ENCODE assay signal across 19 cellular contexts in the genomic region with DNA sequence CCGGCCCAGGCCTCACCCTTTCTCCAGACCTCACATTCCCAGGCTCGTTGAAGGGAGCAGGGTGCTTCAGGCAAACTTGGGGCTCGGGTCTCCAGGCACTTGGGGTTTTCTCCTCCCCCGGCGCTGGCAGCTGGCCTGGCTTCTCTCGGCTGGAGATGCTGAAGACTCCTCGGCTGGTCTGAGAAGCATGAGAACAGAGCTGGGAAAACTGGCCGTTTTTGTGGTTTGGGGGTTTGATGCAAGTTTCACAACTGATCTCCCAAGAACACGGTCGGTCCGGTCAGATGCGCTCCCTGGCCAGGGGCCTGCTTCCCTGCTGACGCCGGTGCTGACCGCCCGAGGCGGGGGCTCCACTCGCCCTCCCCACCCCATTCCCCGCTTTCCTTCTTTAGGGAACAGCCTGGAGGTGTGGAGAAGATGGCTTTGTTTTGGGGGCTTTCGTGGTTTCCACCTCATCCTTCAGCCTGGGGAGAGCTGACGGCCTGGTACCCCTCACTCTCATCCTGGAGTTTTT. TPM values are rescaled to one million over a fixed set of nuclear protein-coding genes. Genes with fewer than 3 reads are reported as not detected.
DNase-seq lines count a peak whose midpoint lies in the region; ATAC-seq and TF ChIP-seq lines count a peak whose summit lies in the region.
"Had no signal": no experiment of that assay in that cellular context is flagged by ENCODE, and none has a peak within 500 bp of the region (broad histone marks: within the 10 kb centered on the region; RNA-seq: fewer than 3 reads in every experiment).

No MANE protein-coding gene starts in this region.

- H4K20me1 ChIP-seq in neural progenitor cell (ENCODE audit: low read depth): no peaks in the 10 kb centered on the region

- H3K9me3 ChIP-seq in neural progenitor cell (ENCODE audit: low read depth): no peaks in the 10 kb centered on the region
- H3K9me3 ChIP-seq: HAP-1 had no signal

- H3K9me3 Mint-ChIP-seq in CD14-positive monocyte (no peaks in the 10 kb centered on the region), neural progenitor cell (no peaks in the 10 kb centered on the region)
- H3K9me3 Mint-ChIP-seq: CD4-positive, alpha-beta T cell had no signal

- H3K27me3 ChIP-seq in neural progenitor cell: no peaks in the 10 kb centered on the region
- H3K27me3 ChIP-seq in foreskin keratinocyte: no peaks in the 10 kb centered on the region

- H3F3A ChIP-seq in neural progenitor cell (ENCODE audit: low read depth): no peaks in the 10 kb centered on the region

- no peak for TF ChIP-seq CTCF in CD14-positive monocyte (IDR thresholded peaks at IDR 0.05)
- no peak for TF ChIP-seq CTCF in neural progenitor cell (IDR thresholded peaks at IDR 0.05)
- no peak for TF ChIP-seq CTCF in foreskin keratinocyte (conservative IDR thresholded peaks at IDR 0.05)

- H3K36me3 Mint-ChIP-seq in CD14-positive monocyte (peaks cover 0 to 4% of the 10 kb centered on the region in 2 donors), neural progenitor cell (no peaks in the 10 kb centered on the region)

- DNase-seq in CD14-positive monocyte (ENCODE audit: low spot score) (no peak), MV-4-11 (lab: John Stamatoyannopoulos, UW) (peak; percentile 91), SKM-1 (lab: John Stamatoyannopoulos, UW; ENCODE audit: unreplicated experiment) (peak; percentile 53), neural progenitor cell (ENCODE audit: low spot score) (no peak), HuH-7 (ENCODE audit: low spot score) (no peak), DMS 273 treated with DMSO at 0.1 percent for 48 hours (lab: John Stamatoyannopoulos, UW) (no peak), foreskin keratinocyte (no peak)
- DNase-seq: CD4-positive, alpha-beta T cell; DMS53; KBM-7; NCI-H1105 treated with DMSO at 0.1 percent for 48 hours; NCI-H187; NCI-H446; NCI-H69; T-helper 17 cell had no signal

- peaks cover 71% of the 10 kb centered on the region for H3K4me1 Mint-ChIP-seq in CD14-positive monocyte
- peaks cover 3% of the 10 kb centered on the region for H3K4me1 Mint-ChIP-seq in neural progenitor cell

- no peak overlapping the region for H3K27ac ChIP-seq in neural progenitor cell
- H3K27ac ChIP-seq in foreskin keratinocyte: no peak overlapping the region

- no peak overlapping the region for H3K9ac ChIP-seq in neural progenitor cell

- no peak overlapping the region for H3K4me3 ChIP-seq in neural progenitor cell
- H3K4me3 ChIP-seq: HAP-1 had no signal

- intact Hi-C loops in CD14-positive monocyte (cut with micrococcal nuclease): no loop called here

- H3K4me2 ChIP-seq in neural progenitor cell: no peak overlapping the region

- H3K27ac Mint-ChIP-seq in CD14-positive monocyte: peak overlapping the region in 5 of 7 donors; percentile 30 to 90 (median 85)
- H3K27ac Mint-ChIP-seq in neural progenitor cell: no peak overlapping the region
- H3K27ac Mint-ChIP-seq: CD4-positive, alpha-beta T cell; T-helper 17 cell had no signal

- H2AFZ ChIP-seq in neural progenitor cell (replicated peaks): peak overlapping the region; percentile 17

- no peaks in the 10 kb centered on the region for H3K79me2 ChIP-seq in neural progenitor cell (ENCODE audit: low read depth)

- peak overlapping the region; percentile 20 to 46 for H3K4me3 Mint-ChIP-seq in CD14-positive monocyte
- H3K4me3 Mint-ChIP-seq in neural progenitor cell: no peak overlapping the region
- H3K4me3 Mint-ChIP-seq: CD4-positive, alpha-beta T cell; T-helper 17 cell had no signal

- H3K4me1 ChIP-seq in neural progenitor cell: no peaks in the 10 kb centered on the region
- H3K4me1 ChIP-seq in foreskin keratinocyte: no peaks in the 10 kb centered on the region
- H3K4me1 ChIP-seq: HAP-1 had no signal

- H3K36me3 ChIP-seq in neural progenitor cell: no peaks in the 10 kb centered on the region
- H3K36me3 ChIP-seq: HAP-1 had no signal

- H3K27me3 Mint-ChIP-seq in CD14-positive monocyte (ENCODE audit: low read depth in 3 of 3) (peaks cover 0 to 2% (median 2%) of the 10 kb centered on the region in 3 donors), neural progenitor cell (ENCODE audit: insufficient read depth, low read depth) (peaks cover 9% of the 10 kb centered on the region)

- no peak for ATAC-seq in GM18868 (IDR thresholded peaks at IDR 0.05; ENCODE audit: unreplicated experiment)
- ATAC-seq in foreskin keratinocyte: no peak
- ATAC-seq: Panc1, SK-N-SH treated with all-trans-retinoic acid at 6 μM for 48 hours, T-helper 17 cell had no signal

RNA-seq across cellular contexts. Expression of a gene that starts 35.3 kb away (rescaled TPM):
- 10 to 100 TPM; 17.9 to 47.5 TPM for polyA plus RNA-seq in CD14-positive monocyte
- total RNA-seq in neural progenitor cell (ENCODE audit: low replicate concordance): 0.71 and 2.9 TPM in 2 replicates
- 1.4 TPM in 2 replicates for total RNA-seq in foreskin keratinocyte
- polyA plus RNA-seq in foreskin keratinocyte: 1.3 and 1.5 TPM in 2 replicates

RNA-seq across cellular contexts. Expression of a gene that starts 41.4 kb away (rescaled TPM):
- polyA plus RNA-seq in CD14-positive monocyte: not detected
- total RNA-seq in neural progenitor cell (ENCODE audit: low replicate concordance): 0.79 and 0.81 TPM in 2 replicates
- not detected in 2 replicates for total RNA-seq in foreskin keratinocyte
- not detected in 2 replicates for polyA plus RNA-seq in foreskin keratinocyte
- total RNA-seq: CD4-positive, alpha-beta T cell; T-helper 17 cell had no signal

Comparison
In these comparisons a context has a peak if more than half of its experiments do, and no peak if none do; other contexts are left out.
1. DNase-seq: peak in MV-4-11 (single experiment) and SKM-1 (single experiment); none in CD14-positive monocyte (single experiment), neural progenitor cell (single experiment), HuH-7 (single experiment), DMS 273 treated with DMSO at 0.1 percent for 48 hours (single experiment) and foreskin keratinocyte (0 of 2).